Comparison of ENCODE assay signal across 1 cellular context in genomic region chr3:73827658-73828313, GRCh38.
TF ChIP-seq lines count a peak whose summit lies in the region.

No MANE protein-coding gene starts in this region.

TF ChIP-seq in HepG2, 621 proteins besides CTCF, POLR2A, EP300 and RAD21 (continued from another document):
- TF ChIP-seq, protein P1, sequence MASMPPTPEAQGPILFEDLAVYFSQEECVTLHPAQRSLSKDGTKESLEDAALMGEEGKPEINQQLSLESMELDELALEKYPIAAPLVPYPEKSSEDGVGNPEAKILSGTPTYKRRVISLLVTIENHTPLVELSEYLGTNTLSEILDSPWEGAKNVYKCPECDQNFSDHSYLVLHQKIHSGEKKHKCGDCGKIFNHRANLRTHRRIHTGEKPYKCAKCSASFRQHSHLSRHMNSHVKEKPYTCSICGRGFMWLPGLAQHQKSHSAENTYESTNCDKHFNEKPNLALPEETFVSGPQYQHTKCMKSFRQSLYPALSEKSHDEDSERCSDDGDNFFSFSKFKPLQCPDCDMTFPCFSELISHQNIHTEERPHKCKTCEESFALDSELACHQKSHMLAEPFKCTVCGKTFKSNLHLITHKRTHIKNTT (CRISPR knock-in tag; IDR thresholded peaks at IDR 0.05): no peak
- no peak for TF ChIP-seq NFRKB (IDR thresholded peaks at IDR 0.05)
- TF ChIP-seq SYNCRIP (IDR thresholded peaks at IDR 0.05; ENCODE audit: insufficient read depth, low read depth, low read length): no peak
- no peak for TF ChIP-seq ZNF17 (CRISPR knock-in tag; IDR thresholded peaks at IDR 0.05)
- TF ChIP-seq, protein P2, sequence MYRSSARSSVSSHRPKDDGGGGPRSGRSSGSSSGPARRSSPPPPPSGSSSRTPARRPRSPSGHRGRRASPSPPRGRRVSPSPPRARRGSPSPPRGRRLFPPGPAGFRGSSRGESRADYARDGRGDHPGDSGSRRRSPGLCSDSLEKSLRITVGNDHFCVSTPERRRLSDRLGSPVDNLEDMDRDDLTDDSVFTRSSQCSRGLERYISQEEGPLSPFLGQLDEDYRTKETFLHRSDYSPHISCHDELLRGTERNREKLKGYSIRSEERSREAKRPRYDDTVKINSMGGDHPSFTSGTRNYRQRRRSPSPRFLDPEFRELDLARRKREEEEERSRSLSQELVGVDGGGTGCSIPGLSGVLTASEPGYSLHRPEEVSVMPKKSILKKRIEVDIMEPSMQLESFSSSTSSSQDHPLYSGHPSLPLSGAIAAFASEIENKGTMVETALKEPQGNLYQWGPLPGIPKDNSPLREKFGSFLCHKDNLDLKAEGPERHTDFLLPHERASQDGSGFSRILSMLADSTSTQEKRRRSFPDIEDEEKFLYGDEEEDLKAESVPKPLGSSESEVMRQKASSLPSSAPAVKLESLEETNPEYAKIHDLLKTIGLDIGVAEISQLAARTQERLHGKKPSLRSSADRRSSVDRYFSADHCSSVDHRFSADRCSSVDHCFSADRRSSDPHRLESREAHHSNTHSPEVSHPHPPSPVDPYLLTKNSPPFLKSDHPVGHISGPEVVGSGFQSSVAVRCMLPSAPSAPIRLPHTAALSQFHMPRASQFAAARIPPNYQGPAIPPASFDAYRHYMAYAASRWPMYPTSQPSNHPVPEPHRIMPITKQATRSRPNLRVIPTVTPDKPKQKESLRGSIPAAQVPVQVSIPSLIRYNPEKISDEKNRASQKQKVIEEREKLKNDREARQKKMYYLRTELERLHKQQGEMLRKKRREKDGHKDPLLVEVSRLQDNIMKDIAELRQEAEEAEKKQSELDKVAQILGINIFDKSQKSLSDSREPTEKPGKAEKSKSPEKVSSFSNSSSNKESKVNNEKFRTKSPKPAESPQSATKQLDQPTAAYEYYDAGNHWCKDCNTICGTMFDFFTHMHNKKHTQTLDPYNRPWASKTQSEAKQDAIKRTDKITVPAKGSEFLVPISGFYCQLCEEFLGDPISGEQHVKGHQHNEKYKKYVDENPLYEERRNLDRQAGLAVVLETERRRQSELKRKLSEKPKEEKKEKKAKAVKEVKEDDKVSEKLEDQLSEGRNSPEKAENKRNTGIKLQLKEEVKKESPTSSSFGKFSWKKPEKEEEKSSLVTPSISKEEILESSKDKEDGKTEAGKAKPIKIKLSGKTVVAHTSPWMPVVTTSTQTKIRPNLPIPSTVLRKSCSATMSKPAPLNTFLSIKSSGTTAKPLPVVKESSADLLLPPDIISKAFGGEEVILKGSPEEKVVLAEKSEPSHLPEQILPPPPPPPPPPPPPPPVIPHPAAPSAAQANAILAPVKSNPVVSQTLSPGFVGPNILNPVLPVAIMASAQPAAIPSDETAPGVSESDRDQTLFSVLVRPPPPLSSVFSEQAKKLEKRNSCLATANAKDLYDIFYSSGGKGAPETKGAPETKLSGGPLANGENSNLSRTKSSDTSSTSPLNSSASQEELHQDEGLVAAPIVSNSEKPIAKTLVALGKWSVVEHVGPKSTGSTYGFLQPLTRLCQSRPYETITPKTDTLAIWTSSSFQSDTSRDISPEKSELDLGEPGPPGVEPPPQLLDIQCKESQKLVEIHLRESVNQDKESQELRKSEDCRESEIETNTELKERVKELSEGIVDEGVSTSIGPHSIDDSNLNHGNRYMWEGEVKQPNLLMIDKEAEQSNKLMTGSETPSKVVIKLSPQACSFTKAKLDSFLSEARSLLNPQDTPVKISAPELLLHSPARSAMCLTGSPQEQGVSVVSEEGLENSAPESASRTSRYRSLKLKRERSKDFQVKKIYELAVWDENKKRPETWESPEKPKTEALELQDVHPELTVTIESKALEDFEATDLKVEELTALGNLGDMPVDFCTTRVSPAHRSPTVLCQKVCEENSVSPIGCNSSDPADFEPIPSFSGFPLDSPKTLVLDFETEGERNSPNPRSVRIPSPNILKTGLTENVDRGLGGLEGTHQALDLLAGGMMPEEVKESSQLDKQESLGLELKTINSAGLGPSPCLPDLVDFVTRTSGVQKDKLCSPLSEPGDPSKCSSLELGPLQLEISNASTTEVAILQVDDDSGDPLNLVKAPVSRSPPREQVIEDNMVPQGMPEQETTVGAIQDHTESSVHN (CRISPR knock-in tag; IDR thresholded peaks at IDR 0.05): no peak
TF ChIP-seq in HepG2: peak in this region for 0.
